ENCODE assay signal across 37 cellular contexts in genomic region chr11:111645657-111646316, GRCh38.
"Had no signal": no experiment of that assay in that cellular context is flagged by ENCODE, and none has a peak within 500 bp of the region (broad histone marks: within the 10 kb centered on the region; RNA-seq: fewer than 3 reads in every experiment).

No MANE protein-coding gene starts in this region.

- H3K4me3 ChIP-seq: Peyer's patch had no signal

- H3K4me1 Mint-ChIP-seq: activated naive CD4-positive, alpha-beta T cell treated with anti-CD3 and anti-CD28 coated beads, Interleukin-2, amount 10 ng/mL, durations not matched to agents 7 days and 5 days had no signal

- DNase-seq: activated B cell treated with CpG ODN at 0.5 μM for 24 hours; activated CD4-positive, alpha-beta memory T cell treated with anti-CD3 and anti-CD28 coated beads for 36 hours; activated CD4-positive, alpha-beta T cell treated with anti-CD3 and anti-CD28 coated beads for 4 hours; activated CD4-positive, alpha-beta T cell treated with anti-CD3 and anti-CD28 coated beads, Interleukin-2, amount 50 U/mL, for 1 hour; activated CD4-positive, CD25-positive, alpha-beta regulatory T cell treated with anti-CD3 and anti-CD28 coated beads, Interleukin-2, amount 50 U/mL, for 72 hours; activated CD8-positive, alpha-beta memory T cell treated with anti-CD3 and anti-CD28 coated beads, Interleukin-2, amount 50 U/mL, for 4 hours; activated effector memory CD4-positive, alpha-beta T cell treated with Interleukin-2 at 50 U/mL for 16 hours; activated naive CD4-positive, alpha-beta T cell treated with anti-CD3 and anti-CD28 coated beads, Interleukin-2, amount 10 ng/mL, durations not matched to agents 7 days and 5 days; activated naive CD8-positive, alpha-beta T cell treated with anti-CD3 and anti-CD28 coated beads, Interleukin-2, amount 50 U/mL, for 24 hours; activated T-cell treated with anti-CD3 and anti-CD28 coated beads for 4 hours; activated T-cell treated with anti-CD3 and anti-CD28 coated beads, Interleukin-2, amount 50 U/mL, for 48 hours; anterior cingulate cortex; caudate nucleus; NCI-H1048; NCI-H1105 treated with DMSO at 0.1 percent for 48 hours; NCI-H1436; NCI-H1694; NCI-H2029 treated with DMSO at 0.1 percent for 48 hours; NCI-H2107; NCI-H2171; NCI-H510A; NCI-H526; NCI-H748 treated with DMSO at 0.1 percent for 48 hours; NK-92 treated with Interleukin-12 subunit alpha and Interleukin-12 subunit beta, amount 100 ng/mL, for 24 hours; PC-3; Peyer's patch; RPMI8226; SIG-M5; SW 1271; T-helper 1 cell; T-helper 2 cell; T-helper 9 cell had no signal

- ATAC-seq: activated naive CD8-positive, alpha-beta T cell treated with anti-CD3 and anti-CD28 coated beads, Interleukin-2, amount 50 U/mL, for 24 hours; PC-3; SK-N-SH treated with all-trans-retinoic acid at 6 μM for 48 hours had no signal

- H3K4me3 Mint-ChIP-seq: activated B cell treated with CpG ODN at 0.5 μM for 24 hours; activated CD4-positive, alpha-beta memory T cell treated with anti-CD3 and anti-CD28 coated beads for 36 hours; activated naive CD4-positive, alpha-beta T cell treated with anti-CD3 and anti-CD28 coated beads, Interleukin-2, amount 10 ng/mL, durations not matched to agents 7 days and 5 days; activated naive CD8-positive, alpha-beta T cell; activated naive CD8-positive, alpha-beta T cell treated with anti-CD3 and anti-CD28 coated beads, Interleukin-2, amount 50 U/mL, for 24 hours; brain had no signal

- FAIRE-seq: bronchial epithelial cell had no signal

- H3K27ac ChIP-seq: Peyer's patch, VCaP had no signal

- H3K9me3 Mint-ChIP-seq: activated B cell treated with CpG ODN at 0.5 μM for 24 hours; activated CD4-positive, alpha-beta memory T cell treated with anti-CD3 and anti-CD28 coated beads for 36 hours; activated naive CD4-positive, alpha-beta T cell treated with anti-CD3 and anti-CD28 coated beads, Interleukin-2, amount 10 ng/mL, durations not matched to agents 7 days and 5 days; activated naive CD8-positive, alpha-beta T cell treated with anti-CD3 and anti-CD28 coated beads, Interleukin-2, amount 50 U/mL, for 24 hours; brain had no signal

- H3K36me3 ChIP-seq: Peyer's patch had no signal

- H3K27me3 Mint-ChIP-seq: activated B cell treated with CpG ODN at 0.5 μM for 24 hours; activated CD4-positive, alpha-beta memory T cell treated with anti-CD3 and anti-CD28 coated beads for 36 hours; activated naive CD4-positive, alpha-beta T cell treated with anti-CD3 and anti-CD28 coated beads, Interleukin-2, amount 10 ng/mL, durations not matched to agents 7 days and 5 days; activated naive CD8-positive, alpha-beta T cell; activated naive CD8-positive, alpha-beta T cell treated with anti-CD3 and anti-CD28 coated beads, Interleukin-2, amount 50 U/mL, for 24 hours had no signal

- H3K27me3 ChIP-seq: Peyer's patch had no signal

- H3K9me3 ChIP-seq: Peyer's patch had no signal
